Comparison of ENCODE assay signal across 9 cellular contexts in the genomic region with DNA sequence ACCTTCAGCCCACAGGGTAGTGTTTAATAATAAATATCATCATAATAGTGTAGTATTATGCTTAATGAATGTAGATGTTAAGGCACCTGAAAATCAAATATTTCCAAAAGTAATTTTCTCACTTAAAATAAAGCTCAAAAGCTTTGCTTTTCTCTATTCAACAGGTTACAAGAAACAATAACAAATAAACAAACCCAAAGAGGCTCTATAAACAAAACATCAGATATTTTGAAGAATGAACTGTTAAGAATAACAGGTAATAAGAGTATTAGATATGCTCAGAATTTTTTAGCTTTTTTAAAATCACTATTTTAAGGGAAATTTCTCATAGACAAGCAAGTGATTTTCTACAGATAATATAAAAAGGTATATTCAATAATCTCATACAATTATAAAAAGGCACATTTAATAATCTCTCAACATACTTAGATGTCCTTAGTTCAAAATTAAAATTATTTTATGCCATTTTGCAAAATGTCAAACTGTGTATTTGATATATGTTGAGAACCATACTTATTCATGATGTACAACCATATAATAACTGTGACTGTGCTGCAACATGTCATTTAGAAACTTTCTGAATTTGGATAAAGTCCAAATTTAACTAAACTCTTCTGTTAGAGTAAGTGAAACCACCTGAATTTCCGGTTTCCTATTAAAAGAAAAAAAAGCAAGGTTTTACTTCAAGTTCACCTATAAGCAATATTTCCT. TPM values are rescaled to one million over a fixed set of nuclear protein-coding genes. Genes with fewer than 3 reads are reported as not detected.
A peak's percentile ranks its signal among the peaks of the same experiment; 100 is the strongest.
DNase-seq lines count a peak whose midpoint lies in the region; ATAC-seq, FAIRE-seq and TF ChIP-seq lines count a peak whose summit lies in the region.
"Had no signal": no experiment of that assay in that cellular context is flagged by ENCODE, and none has a peak within 500 bp of the region (broad histone marks: within the 10 kb centered on the region; RNA-seq: fewer than 3 reads in every experiment).

No MANE protein-coding gene starts in this region.

- no peak for DNase-seq in D721Med (ENCODE audit: insufficient read length, low spot score)
- DNase-seq in NCI-H2171 treated with DMSO at 0.1 percent for 48 hours (lab: John Stamatoyannopoulos, UW) = no peak
- DNase-seq in type B pancreatic cell (ENCODE audit: extremely low spot score, unreplicated experiment) = no peak
- no peak for DNase-seq in activated CD4-positive, alpha-beta T cell treated with anti-CD3 and anti-CD28 coated beads for 1 hour
- DNase-seq in NCI-H446 (lab: John Stamatoyannopoulos, UW) = no peak

- no peaks in the 10 kb centered on the region for H3K27me3 Mint-ChIP-seq in type B pancreatic cell

- H3K36me3 Mint-ChIP-seq in type B pancreatic cell = peaks cover 38% of the 10 kb centered on the region

- H3K4me1 Mint-ChIP-seq in type B pancreatic cell (ENCODE audit: unreplicated experiment) = peaks cover 3% of the 10 kb centered on the region

- no peak overlapping the region for H3K4me3 Mint-ChIP-seq in type B pancreatic cell

- FAIRE-seq in D721Med (lab: Jason Lieb, UNC) = peak; percentile 38
- FAIRE-seq: HTR-8/SVneo had no signal

- TF ChIP-seq CTCF in D721Med (IDR thresholded peaks at IDR 0.05; ENCODE audit: insufficient read depth, missing control alignments) (no peak), type B pancreatic cell (conservative IDR thresholded peaks at IDR 0.05) (no peak)

- ATAC-seq in GM19043 (IDR thresholded peaks at IDR 0.05; ENCODE audit: low read depth, unreplicated experiment) (peak; percentile 78), HG02642 (IDR thresholded peaks at IDR 0.05; ENCODE audit: poor library complexity, unreplicated experiment) (peak; percentile 77), HG03457 (IDR thresholded peaks at IDR 0.05; ENCODE audit: unreplicated experiment) (peak; percentile 79)

- no peak overlapping the region for H3K27ac Mint-ChIP-seq in type B pancreatic cell

- peaks cover 3% of the 10 kb centered on the region for H3K9me3 Mint-ChIP-seq in type B pancreatic cell

RNA-seq across cellular contexts. Expression of a gene that starts 35.8 kb away (rescaled TPM):
- total RNA-seq in type B pancreatic cell (ENCODE audit: low replicate concordance) = 35.6 and 44.6 TPM in 2 replicates
